17 cellular contexts compared by ENCODE assay signal in the genomic region with DNA sequence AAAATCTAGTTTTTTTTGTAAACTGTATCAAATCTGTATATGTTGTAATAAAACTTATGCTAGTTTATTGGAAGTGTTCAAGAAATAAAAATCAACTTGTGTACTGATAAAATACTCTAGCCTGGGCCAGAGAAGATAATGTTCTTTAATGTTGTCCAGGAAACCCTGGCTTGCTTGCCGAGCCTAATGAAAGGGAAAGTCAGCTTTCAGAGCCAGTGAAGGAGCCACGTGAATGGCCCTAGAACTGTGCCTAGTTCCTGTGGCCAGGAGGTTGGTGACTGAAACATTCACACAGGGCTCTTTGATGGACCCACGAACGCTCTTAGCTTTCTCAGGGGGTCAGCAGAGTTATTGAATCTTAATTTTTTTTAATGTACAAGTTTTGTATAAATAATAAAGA. TPM values are rescaled to one million over a fixed set of nuclear protein-coding genes. Genes with fewer than 3 reads are reported as not detected.
DNase-seq lines count a peak whose midpoint lies in the region; ATAC-seq and TF ChIP-seq lines count a peak whose summit lies in the region.
"Had no signal": no experiment of that assay in that cellular context is flagged by ENCODE, and none has a peak within 500 bp of the region (broad histone marks: within the 10 kb centered on the region; RNA-seq: fewer than 3 reads in every experiment).

No MANE protein-coding gene starts in this region.

- WGBS in endodermal cell (ENCODE audit: insufficient coverage in 1 of 2, insufficient read length in 1 of 2), 2 experiments: 91 to 96% methylated on average over 2 to 4 of the region's 4 CpGs
- WGBS in gastroesophageal sphincter (ENCODE audit: low coverage in 1 of 2), 2 donors: 38 to 91% methylated on average over 4 of the region's 4 CpGs

- H3K9me3 ChIP-seq in endodermal cell (ENCODE audit: control insufficient read depth, low read length): no peaks in the 10 kb centered on the region
- H3K9me3 ChIP-seq in gastroesophageal sphincter: no peaks in the 10 kb centered on the region
- H3K9me3 ChIP-seq: A549 had no signal

- in situ Hi-C loops in SK-MEL-5 (cut with HindIII; ENCODE audit: low pct_unique_long_range_greater_than_20kb, low sequenced_read_pairs): no loop called here

- TF ChIP-seq CTCF in 22Rv1 (IDR thresholded peaks at IDR 0.05) (no peak), endodermal cell (conservative IDR thresholded peaks at IDR 0.05) (no peak), nephron progenitor cell (IDR thresholded peaks at IDR 0.05) (no peak), gastroesophageal sphincter (IDR thresholded peaks at IDR 0.05) (no peak)

- H3K27ac ChIP-seq in 22Rv1 (peak overlapping the region; percentile 28; the same call in 1 of the 2 replicates), endodermal cell (ENCODE audit: low read depth, low read length) (peak overlapping the region; percentile 40), gastroesophageal sphincter (no peak overlapping the region)
- H3K27ac ChIP-seq: A549, GM23248 had no signal

- peaks cover 70% of the 10 kb centered on the region for H3K36me3 ChIP-seq in endodermal cell (ENCODE audit: control insufficient read depth, insufficient read depth, low read length)
- peaks cover 0 to 64% of the 10 kb centered on the region in 2 donors for H3K36me3 ChIP-seq in gastroesophageal sphincter

- H3K9me3 Mint-ChIP-seq in endodermal cell (no peaks in the 10 kb centered on the region), nephron progenitor cell (no peaks in the 10 kb centered on the region)
- H3K9me3 Mint-ChIP-seq in activated T-helper 1 cell treated with anti-CD3 and anti-CD28 coated beads, Interleukin-12 subunit alpha, Interleukin-12 subunit beta, Interleukin-2, Interleukin-4 antibody, amounts not matched to agents 30 ng/mL and 10 ng/mL and 1 ng/mL, durations not matched to agents 14 hours and 24 hours and 36 hours: no peaks in the 10 kb centered on the region
- H3K9me3 Mint-ChIP-seq: CD4-positive, alpha-beta T cell had no signal

- H3K9ac ChIP-seq in endodermal cell (ENCODE audit: extremely low read depth, low read length, poor library complexity, severe bottlenecking): no peak overlapping the region
- H3K9ac ChIP-seq: GM23248 had no signal

- intact Hi-C loops in activated T-helper 1 cell treated with anti-CD3 and anti-CD28 coated beads, Interleukin-12 subunit alpha, Interleukin-12 subunit beta, Interleukin-2, Interleukin-4 antibody, amounts not matched to agents 30 ng/mL and 10 ng/mL and 1 ng/mL, durations not matched to agents 14 hours and 24 hours and 36 hours (cut with micrococcal nuclease): no loop called here

- H3K4me3 ChIP-seq in endodermal cell (ENCODE audit: low read length) (no peak overlapping the region), gastroesophageal sphincter (no peak overlapping the region)
- H3K4me3 ChIP-seq: A549, GM23248 had no signal

- DNase-seq in SK-MEL-5 (ENCODE audit: low read depth, low spot score) (peak; percentile 55), endodermal cell (no peak), nephron progenitor cell (no peak)
- DNase-seq in activated T-helper 1 cell treated with anti-CD3 and anti-CD28 coated beads, Interleukin-12 subunit alpha, Interleukin-12 subunit beta, Interleukin-2, Interleukin-4 antibody, amounts not matched to agents 30 ng/mL and 10 ng/mL and 1 ng/mL, durations not matched to agents 14 hours and 24 hours and 36 hours (ENCODE audit: low spot score): no peak
- no peak for DNase-seq in effector CD4-positive, alpha-beta T cell
- DNase-seq: AML-193; CD4-positive, alpha-beta T cell; DMS79; GM23248; NCI-H2227 treated with DMSO at 0.1 percent for 48 hours; NCI-H524 treated with DMSO at 0.1 percent for 48 hours; OCI-M1; RPMI8226 had no signal

- peaks cover 10% of the 10 kb centered on the region for H3K4me1 ChIP-seq in endodermal cell (ENCODE audit: control insufficient read depth, insufficient read depth, low read length)
- peaks cover 0 to 14% (median 0%) of the 10 kb centered on the region in 3 donors for H3K4me1 ChIP-seq in gastroesophageal sphincter
- H3K4me1 ChIP-seq: A549 had no signal

- H3K27me3 ChIP-seq in endodermal cell (ENCODE audit: control insufficient read depth, insufficient read depth, low read length, poor library complexity, severe bottlenecking) (no peaks in the 10 kb centered on the region), gastroesophageal sphincter (no peaks in the 10 kb centered on the region)

- H3K36me3 Mint-ChIP-seq in endodermal cell (ENCODE audit: low read depth) (peaks cover 48% of the 10 kb centered on the region), nephron progenitor cell (ENCODE audit: low read depth) (peaks cover 52% of the 10 kb centered on the region)
- H3K36me3 Mint-ChIP-seq in activated T-helper 1 cell treated with anti-CD3 and anti-CD28 coated beads, Interleukin-12 subunit alpha, Interleukin-12 subunit beta, Interleukin-2, Interleukin-4 antibody, amounts not matched to agents 30 ng/mL and 10 ng/mL and 1 ng/mL, durations not matched to agents 14 hours and 24 hours and 36 hours (ENCODE audit: low read depth): peaks cover 54% of the 10 kb centered on the region

- peaks cover 27% of the 10 kb centered on the region for H3K4me1 Mint-ChIP-seq in endodermal cell
- H3K4me1 Mint-ChIP-seq in nephron progenitor cell: peaks cover 7% of the 10 kb centered on the region
- no peaks in the 10 kb centered on the region for H3K4me1 Mint-ChIP-seq in activated T-helper 1 cell treated with anti-CD3 and anti-CD28 coated beads, Interleukin-12 subunit alpha, Interleukin-12 subunit beta, Interleukin-2, Interleukin-4 antibody, amounts not matched to agents 30 ng/mL and 10 ng/mL and 1 ng/mL, durations not matched to agents 14 hours and 24 hours and 36 hours (ENCODE audit: low read depth)

- no peaks in the 10 kb centered on the region for H3K27me3 Mint-ChIP-seq in endodermal cell (ENCODE audit: insufficient read depth)
- peaks cover 3% of the 10 kb centered on the region for H3K27me3 Mint-ChIP-seq in nephron progenitor cell (ENCODE audit: low read depth, poor library complexity)
- peaks cover 1% of the 10 kb centered on the region for H3K27me3 Mint-ChIP-seq in activated T-helper 1 cell treated with anti-CD3 and anti-CD28 coated beads, Interleukin-12 subunit alpha, Interleukin-12 subunit beta, Interleukin-2, Interleukin-4 antibody, amounts not matched to agents 30 ng/mL and 10 ng/mL and 1 ng/mL, durations not matched to agents 14 hours and 24 hours and 36 hours (ENCODE audit: insufficient read depth)
- H3K27me3 Mint-ChIP-seq: CD4-positive, alpha-beta T cell had no signal

- no peak for ATAC-seq in HG03159 (IDR thresholded peaks at IDR 0.05; ENCODE audit: unreplicated experiment)
- no peak for ATAC-seq in gastroesophageal sphincter
- ATAC-seq: A549 had no signal

- no peak for TF ChIP-seq EP300 in gastroesophageal sphincter (IDR thresholded peaks at IDR 0.05)

- TF ChIP-seq POLR2A in gastroesophageal sphincter (IDR thresholded peaks at IDR 0.05): no peak

- H3K4me3 Mint-ChIP-seq in endodermal cell (no peak overlapping the region), nephron progenitor cell (no peak overlapping the region)
- H3K4me3 Mint-ChIP-seq in activated T-helper 1 cell treated with anti-CD3 and anti-CD28 coated beads, Interleukin-12 subunit alpha, Interleukin-12 subunit beta, Interleukin-2, Interleukin-4 antibody, amounts not matched to agents 30 ng/mL and 10 ng/mL and 1 ng/mL, durations not matched to agents 14 hours and 24 hours and 36 hours: no peak overlapping the region
- H3K4me3 Mint-ChIP-seq: CD4-positive, alpha-beta T cell had no signal

- no peak overlapping the region for H3K27ac Mint-ChIP-seq in endodermal cell
- peak overlapping the region; percentile 98 for H3K27ac Mint-ChIP-seq in nephron progenitor cell
- no peak overlapping the region for H3K27ac Mint-ChIP-seq in activated T-helper 1 cell treated with anti-CD3 and anti-CD28 coated beads, Interleukin-12 subunit alpha, Interleukin-12 subunit beta, Interleukin-2, Interleukin-4 antibody, amounts not matched to agents 30 ng/mL and 10 ng/mL and 1 ng/mL, durations not matched to agents 14 hours and 24 hours and 36 hours
- H3K27ac Mint-ChIP-seq: CD4-positive, alpha-beta T cell had no signal

RNA-seq across cellular contexts. Expression of gene HMGCR, which starts 24.3 kb away (rescaled TPM):
- 115 and 125 TPM in 2 replicates for total RNA-seq in SK-MEL-5 (2014; rRNA removed; shearing (Covaris generic))
- 49.6 and 66.5 TPM in 2 replicates for polyA plus RNA-seq in SK-MEL-5 (2015; cell fraction: cytosol; rRNA removed)
- polyA plus RNA-seq in SK-MEL-5 (2015; cell fraction: nucleus; rRNA removed): 214 and 221 TPM in 2 replicates
- total RNA-seq in endodermal cell: 100 to 1,000 TPM; 114 to 162 TPM
- 224 TPM for polyA plus RNA-seq in endodermal cell (2013, experiment 1 of 2)
- polyA plus RNA-seq in endodermal cell (2013, experiment 2 of 2): 222 TPM
- 95.7 and 113 TPM in 2 replicates for total RNA-seq in activated T-helper 1 cell treated with anti-CD3 and anti-CD28 coated beads, Interleukin-12 subunit alpha, Interleukin-12 subunit beta, Interleukin-2, Interleukin-4 antibody, amounts not matched to agents 30 ng/mL and 10 ng/mL and 1 ng/mL, durations not matched to agents 14 hours and 24 hours and 36 hours
- total RNA-seq in gastroesophageal sphincter: 10 to 100 TPM; 10.4 to 14.2 (median 13.5) TPM

Comparison
In these comparisons a context has a peak if more than half of its experiments do, and no peak if none do; other contexts are left out.
1. H3K27ac ChIP-seq: peak in 22Rv1 (single experiment) and endodermal cell (single experiment); none in gastroesophageal sphincter (0 of 4).